In the genomic region with DNA sequence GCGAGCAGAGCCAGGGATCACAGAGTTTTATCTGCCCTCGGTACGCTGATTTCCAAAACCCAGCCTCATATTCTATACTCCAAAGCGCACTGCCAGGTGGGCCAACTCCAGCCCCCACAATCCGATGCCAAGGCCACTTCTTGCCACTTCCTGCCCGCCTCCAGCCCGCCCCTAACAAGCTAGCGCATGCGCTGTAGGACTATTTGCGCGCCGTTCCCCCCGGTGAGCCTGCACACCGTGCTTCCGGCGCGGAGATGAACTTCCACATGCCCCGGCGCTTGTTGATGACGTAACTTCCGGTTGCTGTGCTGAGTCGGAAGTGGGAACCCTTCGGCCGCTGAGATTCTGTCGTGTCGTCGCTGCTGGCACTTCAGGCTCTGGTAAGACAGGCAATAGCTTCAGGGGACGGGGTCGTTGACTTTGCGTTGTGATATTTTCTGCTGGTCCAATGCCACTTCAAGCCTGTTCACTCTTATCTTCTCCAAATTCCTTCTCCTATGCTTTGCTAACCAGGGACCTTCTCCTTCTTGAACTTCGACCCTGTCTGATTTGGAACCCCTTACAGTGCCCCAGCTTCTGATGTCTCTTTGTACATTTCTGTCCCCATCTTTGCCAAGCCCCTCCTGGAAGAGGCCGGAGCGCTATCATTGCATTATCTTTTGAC, we compare ENCODE assay signal across 1 cellular context.
TF ChIP-seq lines count a peak whose summit lies in the region.

A gene with protein sequence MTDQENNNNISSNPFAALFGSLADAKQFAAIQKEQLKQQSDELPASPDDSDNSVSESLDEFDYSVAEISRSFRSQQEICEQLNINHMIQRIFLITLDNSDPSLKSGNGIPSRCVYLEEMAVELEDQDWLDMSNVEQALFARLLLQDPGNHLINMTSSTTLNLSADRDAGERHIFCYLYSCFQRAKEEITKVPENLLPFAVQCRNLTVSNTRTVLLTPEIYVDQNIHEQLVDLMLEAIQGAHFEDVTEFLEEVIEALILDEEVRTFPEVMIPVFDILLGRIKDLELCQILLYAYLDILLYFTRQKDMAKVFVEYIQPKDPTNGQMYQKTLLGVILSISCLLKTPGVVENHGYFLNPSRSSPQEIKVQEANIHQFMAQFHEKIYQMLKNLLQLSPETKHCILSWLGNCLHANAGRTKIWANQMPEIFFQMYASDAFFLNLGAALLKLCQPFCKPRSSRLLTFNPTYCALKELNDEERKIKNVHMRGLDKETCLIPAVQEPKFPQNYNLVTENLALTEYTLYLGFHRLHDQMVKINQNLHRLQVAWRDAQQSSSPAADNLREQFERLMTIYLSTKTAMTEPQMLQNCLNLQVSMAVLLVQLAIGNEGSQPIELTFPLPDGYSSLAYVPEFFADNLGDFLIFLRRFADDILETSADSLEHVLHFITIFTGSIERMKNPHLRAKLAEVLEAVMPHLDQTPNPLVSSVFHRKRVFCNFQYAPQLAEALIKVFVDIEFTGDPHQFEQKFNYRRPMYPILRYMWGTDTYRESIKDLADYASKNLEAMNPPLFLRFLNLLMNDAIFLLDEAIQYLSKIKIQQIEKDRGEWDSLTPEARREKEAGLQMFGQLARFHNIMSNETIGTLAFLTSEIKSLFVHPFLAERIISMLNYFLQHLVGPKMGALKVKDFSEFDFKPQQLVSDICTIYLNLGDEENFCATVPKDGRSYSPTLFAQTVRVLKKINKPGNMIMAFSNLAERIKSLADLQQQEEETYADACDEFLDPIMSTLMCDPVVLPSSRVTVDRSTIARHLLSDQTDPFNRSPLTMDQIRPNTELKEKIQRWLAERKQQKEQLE (plus strand): TSS at position 306 of the 664 bp plus-strand sequence. CDS start 5,481 bp downstream, outside the sequence.

TF ChIP-seq in K562, 482 proteins besides CTCF, POLR2A, EP300 and RAD21 (continued from another document and continues in another):
- TF ChIP-seq, protein P1, sequence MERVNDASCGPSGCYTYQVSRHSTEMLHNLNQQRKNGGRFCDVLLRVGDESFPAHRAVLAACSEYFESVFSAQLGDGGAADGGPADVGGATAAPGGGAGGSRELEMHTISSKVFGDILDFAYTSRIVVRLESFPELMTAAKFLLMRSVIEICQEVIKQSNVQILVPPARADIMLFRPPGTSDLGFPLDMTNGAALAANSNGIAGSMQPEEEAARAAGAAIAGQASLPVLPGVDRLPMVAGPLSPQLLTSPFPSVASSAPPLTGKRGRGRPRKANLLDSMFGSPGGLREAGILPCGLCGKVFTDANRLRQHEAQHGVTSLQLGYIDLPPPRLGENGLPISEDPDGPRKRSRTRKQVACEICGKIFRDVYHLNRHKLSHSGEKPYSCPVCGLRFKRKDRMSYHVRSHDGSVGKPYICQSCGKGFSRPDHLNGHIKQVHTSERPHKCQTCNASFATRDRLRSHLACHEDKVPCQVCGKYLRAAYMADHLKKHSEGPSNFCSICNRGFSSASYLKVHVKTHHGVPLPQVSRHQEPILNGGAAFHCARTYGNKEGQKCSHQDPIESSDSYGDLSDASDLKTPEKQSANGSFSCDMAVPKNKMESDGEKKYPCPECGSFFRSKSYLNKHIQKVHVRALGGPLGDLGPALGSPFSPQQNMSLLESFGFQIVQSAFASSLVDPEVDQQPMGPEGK (CRISPR knock-in tag; IDR thresholded peaks at IDR 0.05; ENCODE audit: borderline replicate concordance), result no peak
- TF ChIP-seq YY1 (IDR thresholded peaks at IDR 0.05; ENCODE audit: borderline replicate concordance in 1 of 3, control insufficient read depth in 1 of 3, extremely low read depth in 1 of 3, insufficient read depth in 3 of 3, insufficient read length in 1 of 3, insufficient replicate concordance in 2 of 3, low read depth in 1 of 3, low read length in 2 of 3) (peak in 1 of 3 experiments; percentile 33), CCAR2 (IDR thresholded peaks at IDR 0.05; ENCODE audit: low read depth, low read length) (no peak), ZNF347 (CRISPR knock-in tag; IDR thresholded peaks at IDR 0.05; ENCODE audit: low read depth) (no peak), GATAD2A (IDR thresholded peaks at IDR 0.05) (no peak), HSF4 (CRISPR knock-in tag; IDR thresholded peaks at IDR 0.05; ENCODE audit: borderline replicate concordance) (no peak), CXXC5 (CRISPR knock-in tag; IDR thresholded peaks at IDR 0.05) (peak; percentile 61), HCFC1 (IDR thresholded peaks at IDR 0.05; ENCODE audit: low read depth, low read length) (peak; percentile 84), ZNF165 (CRISPR knock-in tag; IDR thresholded peaks at IDR 0.05; ENCODE audit: borderline replicate concordance) (no peak), XRCC4 (IDR thresholded peaks at IDR 0.05; ENCODE audit: extremely low read depth, insufficient read depth, insufficient read length) (no peak), KDM2B (CRISPR knock-in tag; IDR thresholded peaks at IDR 0.05) (no peak), KAT7 (CRISPR knock-in tag; IDR thresholded peaks at IDR 0.05; ENCODE audit: borderline replicate concordance) (peak; percentile 74; the same call in 1 of the 2 replicates), MBD2 (IDR thresholded peaks at IDR 0.05; ENCODE audit: borderline replicate concordance, low read depth) (no peak), CBX2 (IDR thresholded peaks at IDR 0.05; ENCODE audit: insufficient read depth, low read length, poor library complexity, severe bottlenecking) (no peak), CAMTA2 (CRISPR knock-in tag; conservative IDR thresholded peaks at IDR 0.05) (no peak), SMARCA5 (IDR thresholded peaks at IDR 0.05) (peak; percentile 63), SNIP1 (IDR thresholded peaks at IDR 0.05; ENCODE audit: low read depth) (no peak), CREM (IDR thresholded peaks at IDR 0.05; ENCODE audit: low read depth) (peak; percentile 100), HIVEP1 (CRISPR knock-in tag; IDR thresholded peaks at IDR 0.05) (no peak), CREB1 (IDR thresholded peaks at IDR 0.05) (peak; percentile 97), CREB1 (CRISPR knock-in tag; IDR thresholded peaks at IDR 0.05) (peak; percentile 99), TCF3 (CRISPR knock-in tag; IDR thresholded peaks at IDR 0.05) (0 out of 2 replicates have a peak, but pooled peaks have one; percentile 0), ASH1L (IDR thresholded peaks at IDR 0.05; ENCODE audit: borderline replicate concordance, low read depth, partially characterized antibody) (peak; percentile 33), NR2C2 (CRISPR knock-in tag; IDR thresholded peaks at IDR 0.05) (peak; percentile 93), NR2C2 (tag; IDR thresholded peaks at IDR 0.05) (peak; percentile 99), BMI1 (IDR thresholded peaks at IDR 0.05; ENCODE audit: low read length) (no peak), ZNF79 (CRISPR knock-in tag; IDR thresholded peaks at IDR 0.05; ENCODE audit: low read depth) (no peak), TFAM (CRISPR knock-in tag; conservative IDR thresholded peaks at IDR 0.05) (no peak), GATA2 (CRISPR knock-in tag; IDR thresholded peaks at IDR 0.05) (no peak), HEY1 (CRISPR knock-in tag; IDR thresholded peaks at IDR 0.05; ENCODE audit: borderline replicate concordance) (no peak), MCM5 (IDR thresholded peaks at IDR 0.05; ENCODE audit: low read depth) (no peak)
- TF ChIP-seq, protein P2, sequence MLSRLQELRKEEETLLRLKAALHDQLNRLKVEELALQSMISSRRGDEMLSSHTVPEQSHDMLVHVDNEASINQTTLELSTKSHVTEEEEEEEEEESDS (CRISPR knock-in tag; IDR thresholded peaks at IDR 0.05), result no peak
- TF ChIP-seq, protein P3, sequence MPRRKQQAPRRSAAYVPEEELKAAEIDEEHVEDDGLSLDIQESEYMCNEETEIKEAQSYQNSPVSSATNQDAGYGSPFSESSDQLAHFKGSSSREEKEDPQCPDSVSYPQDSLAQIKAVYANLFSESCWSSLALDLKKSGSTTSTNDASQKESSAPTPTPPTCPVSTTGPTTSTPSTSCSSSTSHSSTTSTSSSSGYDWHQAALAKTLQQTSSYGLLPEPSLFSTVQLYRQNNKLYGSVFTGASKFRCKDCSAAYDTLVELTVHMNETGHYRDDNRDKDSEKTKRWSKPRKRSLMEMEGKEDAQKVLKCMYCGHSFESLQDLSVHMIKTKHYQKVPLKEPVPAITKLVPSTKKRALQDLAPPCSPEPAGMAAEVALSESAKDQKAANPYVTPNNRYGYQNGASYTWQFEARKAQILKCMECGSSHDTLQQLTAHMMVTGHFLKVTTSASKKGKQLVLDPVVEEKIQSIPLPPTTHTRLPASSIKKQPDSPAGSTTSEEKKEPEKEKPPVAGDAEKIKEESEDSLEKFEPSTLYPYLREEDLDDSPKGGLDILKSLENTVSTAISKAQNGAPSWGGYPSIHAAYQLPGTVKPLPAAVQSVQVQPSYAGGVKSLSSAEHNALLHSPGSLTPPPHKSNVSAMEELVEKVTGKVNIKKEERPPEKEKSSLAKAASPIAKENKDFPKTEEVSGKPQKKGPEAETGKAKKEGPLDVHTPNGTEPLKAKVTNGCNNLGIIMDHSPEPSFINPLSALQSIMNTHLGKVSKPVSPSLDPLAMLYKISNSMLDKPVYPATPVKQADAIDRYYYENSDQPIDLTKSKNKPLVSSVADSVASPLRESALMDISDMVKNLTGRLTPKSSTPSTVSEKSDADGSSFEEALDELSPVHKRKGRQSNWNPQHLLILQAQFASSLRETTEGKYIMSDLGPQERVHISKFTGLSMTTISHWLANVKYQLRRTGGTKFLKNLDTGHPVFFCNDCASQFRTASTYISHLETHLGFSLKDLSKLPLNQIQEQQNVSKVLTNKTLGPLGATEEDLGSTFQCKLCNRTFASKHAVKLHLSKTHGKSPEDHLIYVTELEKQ (CRISPR knock-in tag; IDR thresholded peaks at IDR 0.05), result no peak
- TF ChIP-seq, protein P4, sequence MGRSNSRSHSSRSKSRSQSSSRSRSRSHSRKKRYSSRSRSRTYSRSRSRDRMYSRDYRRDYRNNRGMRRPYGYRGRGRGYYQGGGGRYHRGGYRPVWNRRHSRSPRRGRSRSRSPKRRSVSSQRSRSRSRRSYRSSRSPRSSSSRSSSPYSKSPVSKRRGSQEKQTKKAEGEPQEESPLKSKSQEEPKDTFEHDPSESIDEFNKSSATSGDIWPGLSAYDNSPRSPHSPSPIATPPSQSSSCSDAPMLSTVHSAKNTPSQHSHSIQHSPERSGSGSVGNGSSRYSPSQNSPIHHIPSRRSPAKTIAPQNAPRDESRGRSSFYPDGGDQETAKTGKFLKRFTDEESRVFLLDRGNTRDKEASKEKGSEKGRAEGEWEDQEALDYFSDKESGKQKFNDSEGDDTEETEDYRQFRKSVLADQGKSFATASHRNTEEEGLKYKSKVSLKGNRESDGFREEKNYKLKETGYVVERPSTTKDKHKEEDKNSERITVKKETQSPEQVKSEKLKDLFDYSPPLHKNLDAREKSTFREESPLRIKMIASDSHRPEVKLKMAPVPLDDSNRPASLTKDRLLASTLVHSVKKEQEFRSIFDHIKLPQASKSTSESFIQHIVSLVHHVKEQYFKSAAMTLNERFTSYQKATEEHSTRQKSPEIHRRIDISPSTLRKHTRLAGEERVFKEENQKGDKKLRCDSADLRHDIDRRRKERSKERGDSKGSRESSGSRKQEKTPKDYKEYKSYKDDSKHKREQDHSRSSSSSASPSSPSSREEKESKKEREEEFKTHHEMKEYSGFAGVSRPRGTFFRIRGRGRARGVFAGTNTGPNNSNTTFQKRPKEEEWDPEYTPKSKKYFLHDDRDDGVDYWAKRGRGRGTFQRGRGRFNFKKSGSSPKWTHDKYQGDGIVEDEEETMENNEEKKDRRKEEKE (IDR thresholded peaks at IDR 0.05; ENCODE audit: borderline replicate concordance in 1 of 2, control insufficient read depth in 1 of 2, low read depth in 2 of 2, low read length in 1 of 2), result no peak
- TF ChIP-seq, protein P5, sequence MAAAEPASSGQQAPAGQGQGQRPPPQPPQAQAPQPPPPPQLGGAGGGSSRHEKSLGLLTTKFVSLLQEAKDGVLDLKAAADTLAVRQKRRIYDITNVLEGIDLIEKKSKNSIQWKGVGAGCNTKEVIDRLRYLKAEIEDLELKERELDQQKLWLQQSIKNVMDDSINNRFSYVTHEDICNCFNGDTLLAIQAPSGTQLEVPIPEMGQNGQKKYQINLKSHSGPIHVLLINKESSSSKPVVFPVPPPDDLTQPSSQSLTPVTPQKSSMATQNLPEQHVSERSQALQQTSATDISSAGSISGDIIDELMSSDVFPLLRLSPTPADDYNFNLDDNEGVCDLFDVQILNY (CRISPR knock-in tag; IDR thresholded peaks at IDR 0.05), result no peak
- TF ChIP-seq, protein P6, sequence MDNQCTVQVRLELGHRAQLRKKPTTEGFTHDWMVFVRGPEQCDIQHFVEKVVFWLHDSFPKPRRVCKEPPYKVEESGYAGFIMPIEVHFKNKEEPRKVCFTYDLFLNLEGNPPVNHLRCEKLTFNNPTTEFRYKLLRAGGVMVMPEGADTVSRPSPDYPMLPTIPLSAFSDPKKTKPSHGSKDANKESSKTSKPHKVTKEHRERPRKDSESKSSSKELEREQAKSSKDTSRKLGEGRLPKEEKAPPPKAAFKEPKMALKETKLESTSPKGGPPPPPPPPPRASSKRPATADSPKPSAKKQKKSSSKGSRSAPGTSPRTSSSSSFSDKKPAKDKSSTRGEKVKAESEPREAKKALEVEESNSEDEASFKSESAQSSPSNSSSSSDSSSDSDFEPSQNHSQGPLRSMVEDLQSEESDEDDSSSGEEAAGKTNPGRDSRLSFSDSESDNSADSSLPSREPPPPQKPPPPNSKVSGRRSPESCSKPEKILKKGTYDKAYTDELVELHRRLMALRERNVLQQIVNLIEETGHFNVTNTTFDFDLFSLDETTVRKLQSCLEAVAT (IDR thresholded peaks at IDR 0.05), result no peak
- TF ChIP-seq, protein P7, sequence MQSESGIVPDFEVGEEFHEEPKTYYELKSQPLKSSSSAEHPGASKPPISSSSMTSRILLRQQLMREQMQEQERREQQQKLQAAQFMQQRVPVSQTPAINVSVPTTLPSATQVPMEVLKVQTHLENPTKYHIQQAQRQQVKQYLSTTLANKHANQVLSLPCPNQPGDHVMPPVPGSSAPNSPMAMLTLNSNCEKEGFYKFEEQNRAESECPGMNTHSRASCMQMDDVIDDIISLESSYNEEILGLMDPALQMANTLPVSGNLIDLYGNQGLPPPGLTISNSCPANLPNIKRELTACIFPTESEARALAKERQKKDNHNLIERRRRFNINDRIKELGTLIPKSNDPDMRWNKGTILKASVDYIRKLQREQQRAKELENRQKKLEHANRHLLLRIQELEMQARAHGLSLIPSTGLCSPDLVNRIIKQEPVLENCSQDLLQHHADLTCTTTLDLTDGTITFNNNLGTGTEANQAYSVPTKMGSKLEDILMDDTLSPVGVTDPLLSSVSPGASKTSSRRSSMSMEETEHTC (IDR thresholded peaks at IDR 0.05), result no peak
